Comparison of ENCODE assay signal across 1 cellular context in the genomic region with DNA sequence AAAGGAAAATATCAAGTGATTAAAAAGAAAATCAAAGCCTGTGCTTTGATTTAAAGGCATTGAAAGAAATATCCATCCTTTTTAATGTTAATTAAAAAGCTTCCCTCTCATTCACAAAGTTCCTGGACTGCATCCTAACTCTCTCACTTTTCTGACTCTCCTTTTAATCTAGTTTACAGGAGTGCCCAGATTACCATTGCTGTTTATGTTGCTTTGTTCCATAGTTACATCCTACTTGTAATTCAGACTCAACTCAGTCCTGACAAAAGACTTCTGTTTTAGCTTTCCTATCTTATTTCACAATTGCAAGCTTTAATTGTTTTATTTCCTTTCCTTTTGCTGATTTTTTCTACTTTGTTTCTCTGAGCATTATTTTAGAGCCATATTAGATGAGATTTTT.
TF ChIP-seq lines count a peak whose summit lies in the region.

No MANE protein-coding gene starts in this region.

TF ChIP-seq in GM23338, 12 proteins besides CTCF, POLR2A, EP300 and RAD21 (continued from another document):
- TF ChIP-seq, protein P1, sequence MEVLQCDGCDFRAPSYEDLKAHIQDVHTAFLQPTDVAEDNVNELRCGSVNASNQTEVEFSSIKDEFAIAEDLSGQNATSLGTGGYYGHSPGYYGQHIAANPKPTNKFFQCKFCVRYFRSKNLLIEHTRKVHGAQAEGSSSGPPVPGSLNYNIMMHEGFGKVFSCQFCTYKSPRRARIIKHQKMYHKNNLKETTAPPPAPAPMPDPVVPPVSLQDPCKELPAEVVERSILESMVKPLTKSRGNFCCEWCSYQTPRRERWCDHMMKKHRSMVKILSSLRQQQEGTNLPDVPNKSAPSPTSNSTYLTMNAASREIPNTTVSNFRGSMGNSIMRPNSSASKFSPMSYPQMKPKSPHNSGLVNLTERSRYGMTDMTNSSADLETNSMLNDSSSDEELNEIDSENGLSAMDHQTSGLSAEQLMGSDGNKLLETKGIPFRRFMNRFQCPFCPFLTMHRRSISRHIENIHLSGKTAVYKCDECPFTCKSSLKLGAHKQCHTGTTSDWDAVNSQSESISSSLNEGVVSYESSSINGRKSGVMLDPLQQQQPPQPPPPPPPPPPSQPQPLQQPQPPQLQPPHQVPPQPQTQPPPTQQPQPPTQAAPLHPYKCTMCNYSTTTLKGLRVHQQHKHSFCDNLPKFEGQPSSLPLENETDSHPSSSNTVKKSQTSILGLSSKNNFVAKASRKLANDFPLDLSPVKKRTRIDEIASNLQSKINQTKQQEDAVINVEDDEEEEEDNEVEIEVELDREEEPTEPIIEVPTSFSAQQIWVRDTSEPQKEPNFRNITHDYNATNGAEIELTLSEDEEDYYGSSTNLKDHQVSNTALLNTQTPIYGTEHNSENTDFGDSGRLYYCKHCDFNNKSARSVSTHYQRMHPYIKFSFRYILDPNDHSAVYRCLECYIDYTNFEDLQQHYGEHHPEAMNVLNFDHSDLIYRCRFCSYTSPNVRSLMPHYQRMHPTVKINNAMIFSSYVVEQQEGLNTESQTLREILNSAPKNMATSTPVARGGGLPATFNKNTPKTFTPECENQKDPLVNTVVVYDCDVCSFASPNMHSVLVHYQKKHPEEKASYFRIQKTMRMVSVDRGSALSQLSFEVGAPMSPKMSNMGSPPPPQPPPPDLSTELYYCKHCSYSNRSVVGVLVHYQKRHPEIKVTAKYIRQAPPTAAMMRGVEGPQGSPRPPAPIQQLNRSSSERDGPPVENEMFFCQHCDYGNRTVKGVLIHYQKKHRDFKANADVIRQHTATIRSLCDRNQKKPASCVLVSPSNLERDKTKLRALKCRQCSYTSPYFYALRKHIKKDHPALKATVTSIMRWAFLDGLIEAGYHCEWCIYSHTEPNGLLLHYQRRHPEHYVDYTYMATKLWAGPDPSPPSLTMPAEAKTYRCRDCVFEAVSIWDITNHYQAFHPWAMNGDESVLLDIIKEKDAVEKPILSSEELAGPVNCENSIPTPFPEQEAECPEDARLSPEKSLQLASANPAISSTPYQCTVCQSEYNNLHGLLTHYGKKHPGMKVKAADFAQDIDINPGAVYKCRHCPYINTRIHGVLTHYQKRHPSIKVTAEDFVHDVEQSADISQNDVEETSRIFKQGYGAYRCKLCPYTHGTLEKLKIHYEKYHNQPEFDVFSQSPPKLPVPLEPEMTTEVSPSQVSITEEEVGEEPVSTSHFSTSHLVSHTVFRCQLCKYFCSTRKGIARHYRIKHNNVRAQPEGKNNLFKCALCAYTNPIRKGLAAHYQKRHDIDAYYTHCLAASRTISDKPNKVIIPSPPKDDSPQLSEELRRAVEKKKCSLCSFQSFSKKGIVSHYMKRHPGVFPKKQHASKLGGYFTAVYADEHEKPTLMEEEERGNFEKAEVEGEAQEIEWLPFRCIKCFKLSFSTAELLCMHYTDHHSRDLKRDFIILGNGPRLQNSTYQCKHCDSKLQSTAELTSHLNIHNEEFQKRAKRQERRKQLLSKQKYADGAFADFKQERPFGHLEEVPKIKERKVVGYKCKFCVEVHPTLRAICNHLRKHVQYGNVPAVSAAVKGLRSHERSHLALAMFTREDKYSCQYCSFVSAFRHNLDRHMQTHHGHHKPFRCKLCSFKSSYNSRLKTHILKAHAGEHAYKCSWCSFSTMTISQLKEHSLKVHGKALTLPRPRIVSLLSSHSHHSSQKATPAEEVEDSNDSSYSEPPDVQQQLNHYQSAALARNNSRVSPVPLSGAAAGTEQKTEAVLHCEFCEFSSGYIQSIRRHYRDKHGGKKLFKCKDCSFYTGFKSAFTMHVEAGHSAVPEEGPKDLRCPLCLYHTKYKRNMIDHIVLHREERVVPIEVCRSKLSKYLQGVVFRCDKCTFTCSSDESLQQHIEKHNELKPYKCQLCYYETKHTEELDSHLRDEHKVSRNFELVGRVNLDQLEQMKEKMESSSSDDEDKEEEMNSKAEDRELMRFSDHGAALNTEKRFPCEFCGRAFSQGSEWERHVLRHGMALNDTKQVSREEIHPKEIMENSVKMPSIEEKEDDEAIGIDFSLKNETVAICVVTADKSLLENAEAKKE (CRISPR knock-in tag; IDR thresholded peaks at IDR 0.05): no peak
- TF ChIP-seq NANOG (IDR thresholded peaks at IDR 0.05; ENCODE audit: borderline replicate concordance) (no peak), EZH2phosphoT487 (IDR thresholded peaks at IDR 0.05; ENCODE audit: unreplicated experiment) (no peak), ZNF331 (CRISPR knock-in tag; IDR thresholded peaks at IDR 0.05; ENCODE audit: low read depth) (no peak), JUNB (IDR thresholded peaks at IDR 0.05; ENCODE audit: unreplicated experiment) (no peak), ZNF114 (CRISPR knock-in tag; IDR thresholded peaks at IDR 0.05) (no peak)
